ENCODE assay signal across 12 cellular contexts in the genomic region with DNA sequence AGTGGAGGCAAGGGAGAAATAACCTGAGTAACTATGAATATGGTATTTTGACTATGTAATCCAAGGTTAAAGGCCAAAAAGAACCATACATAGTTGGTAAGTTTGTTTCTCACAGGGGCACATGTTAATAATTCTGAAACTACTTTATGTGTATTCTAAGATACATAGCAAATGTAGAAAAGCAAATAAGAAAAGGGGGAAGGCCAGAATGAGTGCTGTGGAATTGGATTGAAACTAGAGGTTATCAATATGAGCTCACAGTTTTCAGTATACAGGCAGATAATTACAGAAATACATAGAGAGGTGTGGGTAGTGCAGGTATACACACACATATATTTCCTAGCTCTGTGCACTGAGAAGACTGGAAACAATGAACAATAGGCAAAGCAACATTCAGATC. TPM values are rescaled to one million over a fixed set of nuclear protein-coding genes. Genes with fewer than 3 reads are reported as not detected.
DNase-seq lines count a peak whose midpoint lies in the region; ATAC-seq lines count a peak whose summit lies in the region.
"Had no signal": no experiment of that assay in that cellular context is flagged by ENCODE, and none has a peak within 500 bp of the region (broad histone marks: within the 10 kb centered on the region; RNA-seq: fewer than 3 reads in every experiment).

No MANE protein-coding gene starts in this region.

- peak overlapping the region; percentile 92 for H3K4me2 ChIP-seq in Karpas-422 (ENCODE audit: low read depth, low read length, poor library complexity, severe bottlenecking)

- no peaks in the 10 kb centered on the region for H3K27me3 ChIP-seq in Karpas-422 (ENCODE audit: low read length)
- H3K27me3 ChIP-seq: gastroesophageal sphincter, tibial nerve had no signal

- no peaks in the 10 kb centered on the region for H4K20me1 ChIP-seq in Karpas-422 (ENCODE audit: insufficient read depth, low read depth, low read length)

- H3K36me3 ChIP-seq in Karpas-422 (ENCODE audit: insufficient read depth, low read length): peaks cover 47% of the 10 kb centered on the region
- H3K36me3 ChIP-seq: gastroesophageal sphincter, tibial nerve had no signal

- ATAC-seq in GM18519 (IDR thresholded peaks at IDR 0.05; ENCODE audit: low FRiP score, unreplicated experiment): peak; percentile 85
- ATAC-seq in GM19351 (IDR thresholded peaks at IDR 0.05; ENCODE audit: unreplicated experiment): peak; percentile 79
- ATAC-seq in HG02798 (IDR thresholded peaks at IDR 0.05; ENCODE audit: poor library complexity, unreplicated experiment): peak; percentile 73
- ATAC-seq: gastroesophageal sphincter had no signal

- peak overlapping the region; percentile 96 for H3K27ac ChIP-seq in Karpas-422 (ENCODE audit: low read length)
- H3K27ac ChIP-seq: gastroesophageal sphincter, tibial nerve had no signal

- peak overlapping the region; percentile 30; the same call in 1 of the 2 replicates for H3K9ac ChIP-seq in Karpas-422 (ENCODE audit: low read length)

- peaks cover 96% of the 10 kb centered on the region for H3K4me1 ChIP-seq in Karpas-422 (ENCODE audit: low read length)

- DNase-seq in Karpas-422 (no peak), putamen (ENCODE audit: low spot score) (no peak), Kasumi-1 (lab: John Stamatoyannopoulos, UW) (no peak)
- no peak for DNase-seq in activated effector memory CD4-positive, alpha-beta T cell treated with anti-CD3 and anti-CD28 coated beads, Interleukin-2, amount 50 U/mL, for 16 hours
- DNase-seq: C1 segment of cervical spinal cord, immature natural killer cell, NCI-H524 had no signal

- no peaks in the 10 kb centered on the region for H3K9me3 ChIP-seq in Karpas-422 (ENCODE audit: low read length)
- H3K9me3 ChIP-seq: gastroesophageal sphincter, tibial nerve had no signal

- no peaks in the 10 kb centered on the region for H3K9me2 ChIP-seq in Karpas-422 (replicated peaks; ENCODE audit: insufficient read depth, low read length)

- peaks cover 93% of the 10 kb centered on the region for H3K79me2 ChIP-seq in Karpas-422 (ENCODE audit: low read length)

- H3K4me3 ChIP-seq in Karpas-422 (ENCODE audit: low read length): peak overlapping the region; percentile 52
- H3K4me3 ChIP-seq: gastroesophageal sphincter, tibial nerve had no signal

- no peak overlapping the region for H2AFZ ChIP-seq in Karpas-422 (ENCODE audit: low read length)

RNA-seq across cellular contexts. Expression of a gene that starts 13.7 kb away (rescaled TPM):
- 83.4 and 108 TPM in 2 replicates for total RNA-seq in Karpas-422 (2014; rRNA removed; shearing (Covaris generic); ENCODE audit: low replicate concordance)
